8 cellular contexts compared by ENCODE assay signal in genomic region chr9:119365291-119366027, GRCh38. TPM values are rescaled to one million over a fixed set of nuclear protein-coding genes. Genes with fewer than 3 reads are reported as not detected.
DNase-seq lines count a peak whose midpoint lies in the region; ATAC-seq and TF ChIP-seq lines count a peak whose summit lies in the region.

No MANE protein-coding gene starts in this region.

- no peak overlapping the region for H3K27ac Mint-ChIP-seq in activated CD4-positive, alpha-beta memory T cell treated with anti-CD3 and anti-CD28 coated beads, Interleukin-2, amount 10 ng/mL, durations not matched to agents 7 days and 5 days
- H3K27ac Mint-ChIP-seq in CD8-positive, alpha-beta memory T cell: no peak overlapping the region

- H3K27ac ChIP-seq in KMS-11 (no peak overlapping the region), SU-DHL-6 (ENCODE audit: low read depth, low read length) (no peak overlapping the region), iPS-18a (ENCODE audit: low read length) (no peak overlapping the region)
- H3K27ac ChIP-seq in CD8-positive, alpha-beta memory T cell (ENCODE audit: low read depth, low read length): no peak overlapping the region

- H3K4me1 ChIP-seq in KMS-11 (ENCODE audit: low read depth, poor library complexity, severe bottlenecking) (no peaks in the 10 kb centered on the region), iPS-18a (ENCODE audit: control insufficient read depth, low read depth, low read length) (peaks cover 43% of the 10 kb centered on the region)
- H3K4me1 ChIP-seq in CD8-positive, alpha-beta memory T cell (ENCODE audit: insufficient read depth, low read length): no peaks in the 10 kb centered on the region

- CTCF ChIA-PET in activated CD4-positive, alpha-beta memory T cell treated with anti-CD3 and anti-CD28 coated beads, Interleukin-2, amount 10 ng/mL, durations not matched to agents 7 days and 5 days (lab: Charles Lee): interaction anchor here (0.6 kb wide), 1 partner anchor 243 kb away, joined by 6 read pairs; no protein-coding TSS in a partner anchor
- CTCF ChIA-PET in CD8-positive, alpha-beta memory T cell (lab: Charles Lee): interaction anchor here (1.4 kb wide), 1 partner anchor 13 kb away, joined by 3 read pairs; no protein-coding TSS in a partner anchor

- H3K4me2 ChIP-seq in KMS-11 (no peak overlapping the region), SU-DHL-6 (ENCODE audit: low read depth, low read length, poor library complexity, severe bottlenecking) (no peak overlapping the region)

- H3K36me3 Mint-ChIP-seq in activated CD4-positive, alpha-beta memory T cell treated with anti-CD3 and anti-CD28 coated beads, Interleukin-2, amount 10 ng/mL, durations not matched to agents 7 days and 5 days (ENCODE audit: low read depth): peaks cover 3% of the 10 kb centered on the region
- H3K36me3 Mint-ChIP-seq in CD8-positive, alpha-beta memory T cell: no peaks in the 10 kb centered on the region

- H3K27me3 ChIP-seq in KMS-11 (ENCODE audit: insufficient read depth, low read depth): no peaks in the 10 kb centered on the region
- H3K27me3 ChIP-seq in SU-DHL-6 (ENCODE audit: low read length): no peaks in the 10 kb centered on the region
- peaks cover 30% of the 10 kb centered on the region for H3K27me3 ChIP-seq in iPS-18a (ENCODE audit: control insufficient read depth, insufficient read depth, low read length)
- no peaks in the 10 kb centered on the region for H3K27me3 ChIP-seq in CD8-positive, alpha-beta memory T cell (ENCODE audit: insufficient read depth, low read length, poor library complexity, severe bottlenecking)

- POLR2A ChIA-PET in activated CD4-positive, alpha-beta memory T cell treated with anti-CD3 and anti-CD28 coated beads, Interleukin-2, amount 10 ng/mL, durations not matched to agents 7 days and 5 days (lab: Charles Lee): no interaction called here
- POLR2A ChIA-PET in CD8-positive, alpha-beta memory T cell (lab: Charles Lee): no interaction called here

- H3F3A ChIP-seq in SU-DHL-6 (ENCODE audit: insufficient read depth): no peaks in the 10 kb centered on the region

- ATAC-seq in HG03159 (IDR thresholded peaks at IDR 0.05; ENCODE audit: unreplicated experiment): no peak

- H3K9me2 ChIP-seq in SU-DHL-6 (replicated peaks; ENCODE audit: insufficient read depth, low read length): no peaks in the 10 kb centered on the region

- H3K36me3 ChIP-seq in KMS-11 (ENCODE audit: insufficient read depth) (no peaks in the 10 kb centered on the region), SU-DHL-6 (ENCODE audit: low read length) (no peaks in the 10 kb centered on the region), iPS-18a (ENCODE audit: control insufficient read depth, low read depth, low read length) (no peaks in the 10 kb centered on the region)
- no peaks in the 10 kb centered on the region for H3K36me3 ChIP-seq in CD8-positive, alpha-beta memory T cell (ENCODE audit: insufficient read depth, low read length)

- no peaks in the 10 kb centered on the region for H3K4me1 Mint-ChIP-seq in activated CD4-positive, alpha-beta memory T cell treated with anti-CD3 and anti-CD28 coated beads, Interleukin-2, amount 10 ng/mL, durations not matched to agents 7 days and 5 days
- no peaks in the 10 kb centered on the region for H3K4me1 Mint-ChIP-seq in CD8-positive, alpha-beta memory T cell

- TF ChIP-seq CTCF in KMS-11 (conservative IDR thresholded peaks at IDR 0.05; ENCODE audit: low read depth, low read length) (peak; percentile 61), SU-DHL-6 (IDR thresholded peaks at IDR 0.05; ENCODE audit: insufficient read depth, low read length, poor library complexity, severe bottlenecking) (peak; percentile 22)

- H3K9me3 Mint-ChIP-seq in activated CD4-positive, alpha-beta memory T cell treated with anti-CD3 and anti-CD28 coated beads, Interleukin-2, amount 10 ng/mL, durations not matched to agents 7 days and 5 days: no peaks in the 10 kb centered on the region
- peaks cover 4 to 20% (median 12%) of the 10 kb centered on the region in 5 donors for H3K9me3 Mint-ChIP-seq in CD8-positive, alpha-beta memory T cell

- H2AFZ ChIP-seq in KMS-11 (ENCODE audit: low read depth) (no peak overlapping the region), SU-DHL-6 (ENCODE audit: low read depth, low read length, severe bottlenecking) (no peak overlapping the region)

- DNase-seq in ELR (ENCODE audit: low read depth): peak; percentile 19
- DNase-seq in activated CD4-positive, alpha-beta memory T cell treated with anti-CD3 and anti-CD28 coated beads, Interleukin-2, amount 10 ng/mL, durations not matched to agents 7 days and 5 days: no peak
- no peak for DNase-seq in CD8-positive, alpha-beta memory T cell
- DNase-seq in activated T-cell treated with anti-CD3 and anti-CD28 coated beads, Interleukin-2, amount 50 U/mL, for 48 hours: no peak

- no peak overlapping the region for H3K4me3 Mint-ChIP-seq in activated CD4-positive, alpha-beta memory T cell treated with anti-CD3 and anti-CD28 coated beads, Interleukin-2, amount 10 ng/mL, durations not matched to agents 7 days and 5 days
- H3K4me3 Mint-ChIP-seq in CD8-positive, alpha-beta memory T cell: no peak overlapping the region

- H3K9ac ChIP-seq in KMS-11: no peak overlapping the region
- no peak overlapping the region for H3K9ac ChIP-seq in SU-DHL-6 (ENCODE audit: low read length)
- no peak overlapping the region for H3K9ac ChIP-seq in iPS-18a (ENCODE audit: low read length)

- H3K4me3 ChIP-seq in KMS-11 (IDR thresholded peaks at IDR 0.05; ENCODE audit: insufficient read depth, low read depth, low read length): no peak overlapping the region
- no peak overlapping the region for H3K4me3 ChIP-seq in SU-DHL-6 (ENCODE audit: insufficient read depth, low read length, poor library complexity, severe bottlenecking)
- H3K4me3 ChIP-seq in iPS-18a (ENCODE audit: low read length): peak overlapping the region; percentile 38
- no peak overlapping the region for H3K4me3 ChIP-seq in CD8-positive, alpha-beta memory T cell (ENCODE audit: low read length)

- peaks cover 17% of the 10 kb centered on the region for H3K27me3 Mint-ChIP-seq in activated CD4-positive, alpha-beta memory T cell treated with anti-CD3 and anti-CD28 coated beads, Interleukin-2, amount 10 ng/mL, durations not matched to agents 7 days and 5 days
- H3K27me3 Mint-ChIP-seq in CD8-positive, alpha-beta memory T cell: peaks cover 8 to 13% of the 10 kb centered on the region in 2 donors

- no peaks in the 10 kb centered on the region for H4K20me1 ChIP-seq in KMS-11 (ENCODE audit: insufficient read depth)
- no peaks in the 10 kb centered on the region for H4K20me1 ChIP-seq in SU-DHL-6 (ENCODE audit: low read depth, low read length)

- H3K79me2 ChIP-seq in KMS-11 (ENCODE audit: insufficient read depth, low read depth) (no peaks in the 10 kb centered on the region), SU-DHL-6 (ENCODE audit: insufficient read depth, low read length) (no peaks in the 10 kb centered on the region)

- H3K9me3 ChIP-seq in SU-DHL-6 (ENCODE audit: insufficient read depth, low read length) (no peaks in the 10 kb centered on the region), iPS-18a (ENCODE audit: control insufficient read depth, low read depth, low read length) (no peaks in the 10 kb centered on the region)
- H3K9me3 ChIP-seq in CD8-positive, alpha-beta memory T cell (ENCODE audit: low read length): no peaks in the 10 kb centered on the region

RNA-seq across cellular contexts. Expression of gene BRINP1, which starts 3.8 kb away (rescaled TPM):
- total RNA-seq in activated CD4-positive, alpha-beta memory T cell treated with anti-CD3 and anti-CD28 coated beads, Interleukin-2, amount 10 ng/mL, durations not matched to agents 7 days and 5 days: not detected
- not detected for total RNA-seq in CD8-positive, alpha-beta memory T cell
- not detected for polyA plus RNA-seq in CD8-positive, alpha-beta memory T cell
